ENCODE assay signal across 17 cellular contexts in the genomic region with DNA sequence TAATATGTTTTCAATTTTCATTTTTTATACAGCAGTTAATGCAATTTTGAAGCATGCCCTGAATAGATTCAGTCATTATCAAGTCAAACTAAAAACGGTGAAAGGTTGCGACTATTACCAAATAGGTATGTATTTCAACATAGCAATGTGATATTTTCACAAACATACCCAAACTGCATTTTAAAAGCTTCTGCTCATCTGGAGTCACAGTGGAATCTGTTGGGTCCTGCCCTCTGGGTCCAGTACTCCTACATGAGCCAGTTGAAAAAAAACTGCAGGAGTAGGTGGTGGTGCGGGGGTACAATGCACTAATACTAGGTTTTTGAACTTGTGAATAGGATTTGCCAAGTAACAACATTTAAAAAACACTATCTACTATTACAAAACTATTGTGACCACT. TPM values are rescaled to one million over a fixed set of nuclear protein-coding genes. Genes with fewer than 3 reads are reported as not detected.
DNase-seq lines count a peak whose midpoint lies in the region; ATAC-seq and TF ChIP-seq lines count a peak whose summit lies in the region.
"Had no signal": no experiment of that assay in that cellular context is flagged by ENCODE, and none has a peak within 500 bp of the region (broad histone marks: within the 10 kb centered on the region; RNA-seq: fewer than 3 reads in every experiment).

No MANE protein-coding gene starts in this region.

- no peak overlapping the region for H2BK5ac ChIP-seq in mesenchymal stem cell (ENCODE audit: low read depth, low read length, poor library complexity, severe bottlenecking)

- H3K23ac ChIP-seq in mesenchymal stem cell (ENCODE audit: low read length in 2 of 2) = no peak overlapping the region

- H3K27ac Mint-ChIP-seq in stimulated activated naive CD8-positive, alpha-beta T cell treated with anti-CD3 and anti-CD28 coated beads, Interleukin-15, amount 100 ng/mL, for 72 hours = no peak overlapping the region

- H3K27ac ChIP-seq in SU-DHL-6 (ENCODE audit: low read depth, low read length) (no peak overlapping the region), subcutaneous abdominal adipose tissue (ENCODE audit: low read depth, low read length) (peak overlapping the region; percentile 58), breast epithelium (no peak overlapping the region), mesenchymal stem cell (ENCODE audit: low read length, poor library complexity, severe bottlenecking) (no peak overlapping the region)
- H3K27ac ChIP-seq: BLaER1 treated with 17β-estradiol and CSF1 and Interleukin-3, amounts not matched to agents 10 nM and 100 nM had no signal

- no peak for ATAC-seq in stimulated activated naive CD8-positive, alpha-beta T cell treated with anti-CD3 and anti-CD28 coated beads, Interleukin-15, amount 100 ng/mL, for 72 hours
- ATAC-seq: K562, Right ventricle myocardium inferior had no signal

- no peaks in the 10 kb centered on the region for H3K27me3 ChIP-seq in SU-DHL-6 (ENCODE audit: low read length)
- H3K27me3 ChIP-seq in subcutaneous abdominal adipose tissue (ENCODE audit: control insufficient read depth in 5 of 5, insufficient read depth in 4 of 5, low read length in 5 of 5) = no peaks in the 10 kb centered on the region
- H3K27me3 ChIP-seq in breast epithelium = peaks cover 0 to 35% of the 10 kb centered on the region in 2 donors
- H3K27me3 ChIP-seq in mesenchymal stem cell (ENCODE audit: control insufficient read depth in 1 of 2, insufficient read depth in 1 of 2, low read length in 2 of 2) = peaks cover 0 to 12% of the 10 kb centered on the region in 2 experiments

- H3K4me1 ChIP-seq in subcutaneous abdominal adipose tissue (ENCODE audit: control insufficient read depth in 5 of 5, insufficient read depth in 5 of 5, low read length in 5 of 5) (peaks cover 0 to 24% (median 9%) of the 10 kb centered on the region in 5 donors), breast epithelium (no peaks in the 10 kb centered on the region), mesenchymal stem cell (ENCODE audit: control insufficient read depth, insufficient read depth, low read depth, low read length) (no peaks in the 10 kb centered on the region)

- no peak overlapping the region for H4K8ac ChIP-seq in mesenchymal stem cell (ENCODE audit: low read length)

- intact Hi-C loops in breast epithelium (cut with DNase I; ENCODE audit: low total_unique reads) = loop anchor here (5.0 kb wide), 1 partner anchor 532 kb away; no protein-coding TSS in a partner anchor

- H4K20me1 ChIP-seq in SU-DHL-6 (ENCODE audit: low read depth, low read length) = no peaks in the 10 kb centered on the region

- H3K18ac ChIP-seq in mesenchymal stem cell (ENCODE audit: low read depth in 1 of 2, low read length in 2 of 2) = no peak overlapping the region

- H3K4ac ChIP-seq in mesenchymal stem cell (ENCODE audit: low read depth in 1 of 2, low read length in 2 of 2) = no peak overlapping the region

- peak; percentile 2 for DNase-seq in GM03348 (ENCODE audit: low spot score)
- peak; percentile 47 for DNase-seq in fibroblast of gingiva (ENCODE audit: low read depth)
- no peak for DNase-seq in breast epithelium (ENCODE audit: low spot score in 2 of 2)
- no peak for DNase-seq in stimulated activated naive CD8-positive, alpha-beta T cell treated with anti-CD3 and anti-CD28 coated beads, Interleukin-15, amount 100 ng/mL, for 72 hours
- no peak for DNase-seq in mesenchymal stem cell
- DNase-seq: CD8-positive, alpha-beta memory T cell; NCI-H1105 treated with DMSO at 0.1 percent for 48 hours; NCI-H1694; NCI-H510A; NCI-H748 treated with DMSO at 0.1 percent for 48 hours had no signal

- no peaks in the 10 kb centered on the region for H3K27me3 Mint-ChIP-seq in stimulated activated naive CD8-positive, alpha-beta T cell treated with anti-CD3 and anti-CD28 coated beads, Interleukin-15, amount 100 ng/mL, for 72 hours

- no peak for TF ChIP-seq POLR2A in breast epithelium (IDR thresholded peaks at IDR 0.05)

- no peak overlapping the region for H3K9ac ChIP-seq in SU-DHL-6 (ENCODE audit: low read length)
- H3K9ac ChIP-seq in subcutaneous abdominal adipose tissue (ENCODE audit: low read length in 5 of 5) = peak overlapping the region in 4 of 5 donors; percentile 9 to 45 (median 38)
- H3K9ac ChIP-seq in mesenchymal stem cell (ENCODE audit: low read length) = no peak overlapping the region
- H3K9ac ChIP-seq: BLaER1 treated with 17β-estradiol and CSF1 and Interleukin-3, amounts not matched to agents 10 nM and 100 nM had no signal

- H3K79me1 ChIP-seq in mesenchymal stem cell (replicated peaks; ENCODE audit: low read length, poor library complexity, severe bottlenecking) = peaks cover 3% of the 10 kb centered on the region

- no peaks in the 10 kb centered on the region for H3K79me2 ChIP-seq in SU-DHL-6 (ENCODE audit: insufficient read depth, low read length)

- no peak overlapping the region for H3K4me3 Mint-ChIP-seq in stimulated activated naive CD8-positive, alpha-beta T cell treated with anti-CD3 and anti-CD28 coated beads, Interleukin-15, amount 100 ng/mL, for 72 hours

- no peak overlapping the region for H3K14ac ChIP-seq in mesenchymal stem cell (ENCODE audit: low read length in 2 of 2)

- H2AFZ ChIP-seq in SU-DHL-6 (ENCODE audit: low read depth, low read length, severe bottlenecking) (no peak overlapping the region), mesenchymal stem cell (ENCODE audit: low read depth, low read length) (no peak overlapping the region)

- no peaks in the 10 kb centered on the region for H3K36me3 ChIP-seq in SU-DHL-6 (ENCODE audit: low read length)
- H3K36me3 ChIP-seq in subcutaneous abdominal adipose tissue (ENCODE audit: control insufficient read depth in 5 of 5, insufficient read depth in 5 of 5, low read length in 5 of 5) = no peaks in the 10 kb centered on the region
- H3K36me3 ChIP-seq in breast epithelium = no peaks in the 10 kb centered on the region
- no peaks in the 10 kb centered on the region for H3K36me3 ChIP-seq in mesenchymal stem cell (ENCODE audit: control insufficient read depth in 1 of 2, insufficient read depth in 2 of 2, low read depth in 1 of 2, low read length in 2 of 2)
- H3K36me3 ChIP-seq: BLaER1 treated with 17β-estradiol and CSF1 and Interleukin-3, amounts not matched to agents 10 nM and 100 nM had no signal

- H2AK5ac ChIP-seq in mesenchymal stem cell (ENCODE audit: low read length, severe bottlenecking) = no peak overlapping the region

- H2BK12ac ChIP-seq in mesenchymal stem cell (ENCODE audit: low read length in 2 of 2) = no peak overlapping the region

- H3K4me2 ChIP-seq in SU-DHL-6 (ENCODE audit: low read depth, low read length, poor library complexity, severe bottlenecking) (peak overlapping the region; percentile 46), mesenchymal stem cell (ENCODE audit: low read length, poor library complexity, severe bottlenecking) (no peak overlapping the region)
- H3K4me2 ChIP-seq: BLaER1 treated with 17β-estradiol and CSF1 and Interleukin-3, amounts not matched to agents 10 nM and 100 nM had no signal

- H4K91ac ChIP-seq in mesenchymal stem cell (ENCODE audit: low read length) = no peak overlapping the region

- H3K9me3 Mint-ChIP-seq in stimulated activated naive CD8-positive, alpha-beta T cell treated with anti-CD3 and anti-CD28 coated beads, Interleukin-15, amount 100 ng/mL, for 72 hours = no peaks in the 10 kb centered on the region

- H3K4me1 Mint-ChIP-seq in stimulated activated naive CD8-positive, alpha-beta T cell treated with anti-CD3 and anti-CD28 coated beads, Interleukin-15, amount 100 ng/mL, for 72 hours = peaks cover 47% of the 10 kb centered on the region

- H2BK120ac ChIP-seq in mesenchymal stem cell (ENCODE audit: low read depth, low read length) = no peak overlapping the region

- H2BK15ac ChIP-seq in mesenchymal stem cell (ENCODE audit: low read depth, poor library complexity, severe bottlenecking) = no peak overlapping the region

- 0 out of 2 replicates have a peak, but pooled peaks cover 5% of the 10 kb centered on the region for H3F3A ChIP-seq in SU-DHL-6 (ENCODE audit: insufficient read depth)

- WGBS in mesenchymal stem cell = no CpG with 5 or more reads among the region's 3 CpGs

- TF ChIP-seq CTCF in SU-DHL-6 (IDR thresholded peaks at IDR 0.05; ENCODE audit: insufficient read depth, low read length, poor library complexity, severe bottlenecking) (no peak), breast epithelium (IDR thresholded peaks at IDR 0.05) (no peak)

- H3K9me2 ChIP-seq in SU-DHL-6 (replicated peaks; ENCODE audit: insufficient read depth, low read length) = no peaks in the 10 kb centered on the region

- H3K9me3 ChIP-seq in SU-DHL-6 (ENCODE audit: insufficient read depth, low read length) (no peaks in the 10 kb centered on the region), subcutaneous abdominal adipose tissue (ENCODE audit: control insufficient read depth in 5 of 5, low read length in 5 of 5) (no peaks in the 10 kb centered on the region), breast epithelium (no peaks in the 10 kb centered on the region), mesenchymal stem cell (ENCODE audit: control insufficient read depth, low read length) (no peaks in the 10 kb centered on the region)
- H3K9me3 ChIP-seq: BLaER1 treated with 17β-estradiol and CSF1 and Interleukin-3, amounts not matched to agents 10 nM and 100 nM had no signal

- no peak overlapping the region for H3K4me3 ChIP-seq in SU-DHL-6 (ENCODE audit: insufficient read depth, low read length, poor library complexity, severe bottlenecking)
- H3K4me3 ChIP-seq in subcutaneous abdominal adipose tissue (ENCODE audit: low read depth in 1 of 5, low read length in 5 of 5) = peak overlapping the region; percentile 27 to 55 (median 46)
- peak overlapping the region in 1 of 3 donors; percentile 22 for H3K4me3 ChIP-seq in breast epithelium
- no peak overlapping the region for H3K4me3 ChIP-seq in mesenchymal stem cell (ENCODE audit: insufficient read depth in 1 of 2, low read depth in 1 of 2, low read length in 2 of 2)
- H3K4me3 ChIP-seq: BLaER1 treated with 17β-estradiol and CSF1 and Interleukin-3, amounts not matched to agents 10 nM and 100 nM; K562 had no signal

RNA-seq across cellular contexts. Expression of a gene that starts 0.9 kb away (rescaled TPM):
- total RNA-seq in breast epithelium = 10 to 100 TPM in 2 of 3 donors, 1 to 10 TPM in 1; 8.5 to 56.3 (median 18.0) TPM
- polyA plus RNA-seq in mesenchymal stem cell (2013, experiment 1 of 2) = not detected
- not detected for polyA plus RNA-seq in mesenchymal stem cell (2013, experiment 2 of 2)
- total RNA-seq: H1, K562, OCI-LY7 had no signal
- polyA plus RNA-seq: H1 had no signal

RNA-seq across cellular contexts. Expression of a gene that starts 34.3 kb away (rescaled TPM):
- under 1 TPM; 0.16 to 0.44 (median 0.33) TPM for total RNA-seq in breast epithelium
- not detected for polyA plus RNA-seq in mesenchymal stem cell (2013, experiment 1 of 2)
- not detected for polyA plus RNA-seq in mesenchymal stem cell (2013, experiment 2 of 2)
- total RNA-seq: H1, K562 had no signal
- polyA plus RNA-seq: H1, K562 had no signal

Comparison
In these comparisons a context has a peak if more than half of its experiments do, and no peak if none do; other contexts are left out.
1. DNase-seq: peak in GM03348 (single experiment) and fibroblast of gingiva (single experiment); none in breast epithelium (0 of 2), stimulated activated naive CD8-positive, alpha-beta T cell treated with anti-CD3 and anti-CD28 coated beads, Interleukin-15, amount 100 ng/mL, for 72 hours (0 of 2) and mesenchymal stem cell (single experiment).
2. H3K4me3 ChIP-seq: peak in subcutaneous abdominal adipose tissue (5 of 5); none in SU-DHL-6 (single experiment) and mesenchymal stem cell (0 of 2).
3. H3K9ac ChIP-seq: peak in subcutaneous abdominal adipose tissue (4 of 5); none in SU-DHL-6 (single experiment) and mesenchymal stem cell (single experiment).